Comparison of ENCODE assay signal across 8 cellular contexts in the genomic region with DNA sequence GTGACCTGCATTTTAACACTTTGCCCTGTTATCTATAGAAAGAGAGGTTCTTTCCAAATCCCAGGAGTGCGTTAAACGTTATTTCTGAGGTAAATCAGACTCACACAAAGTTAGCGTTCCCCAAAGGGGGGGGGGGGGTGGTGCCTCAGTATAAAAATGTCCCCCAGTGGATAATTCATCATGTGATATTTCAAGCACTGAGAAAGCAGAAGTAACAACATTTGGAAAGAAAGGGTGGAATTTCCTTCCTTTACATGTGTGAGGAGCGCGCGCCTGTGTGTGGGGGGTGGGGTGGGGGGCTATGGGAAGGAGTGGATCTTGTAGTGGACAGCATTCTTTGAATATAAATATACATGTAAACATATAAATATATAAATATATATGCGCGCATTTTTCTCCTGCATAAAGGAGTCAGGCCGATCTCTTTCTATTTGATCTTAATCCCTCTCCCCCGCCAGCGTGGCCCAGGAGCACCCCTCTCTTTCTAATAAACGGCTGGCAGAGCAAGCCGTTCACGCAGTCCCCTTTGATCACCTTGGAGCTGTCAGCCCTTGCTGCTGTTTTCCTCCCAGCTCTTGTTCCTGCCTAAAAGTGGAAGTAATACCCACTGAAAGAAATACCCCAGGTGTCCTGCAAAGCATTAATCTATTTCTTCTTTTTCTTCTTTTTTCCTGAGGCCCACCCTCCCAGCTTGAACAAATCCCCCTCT.
DNase-seq lines count a peak whose midpoint lies in the region; ATAC-seq and TF ChIP-seq lines count a peak whose summit lies in the region.

No MANE protein-coding gene starts in this region.

- peak overlapping the region; percentile 6 for H4K91ac ChIP-seq in mesenchymal stem cell (ENCODE audit: low read length)

- no peak overlapping the region for H3K23ac ChIP-seq in mesenchymal stem cell (ENCODE audit: low read length in 2 of 2)

- ATAC-seq in GM18502 (IDR thresholded peaks at IDR 0.05; ENCODE audit: poor library complexity, unreplicated experiment) (peak; percentile 29), HG03045 (IDR thresholded peaks at IDR 0.05; ENCODE audit: unreplicated experiment) (no peak)

- H3K18ac ChIP-seq in mesenchymal stem cell (ENCODE audit: low read depth in 1 of 2, low read length in 2 of 2): peak overlapping the region; percentile 68 to 81

- no peaks in the 10 kb centered on the region for H3K27me3 ChIP-seq in mesenchymal stem cell (ENCODE audit: control insufficient read depth in 1 of 2, insufficient read depth in 1 of 2, low read length in 2 of 2)
- H3K27me3 ChIP-seq in vagina: no peaks in the 10 kb centered on the region

- H3K9me3 ChIP-seq in mesenchymal stem cell (ENCODE audit: control insufficient read depth, low read length) (no peaks in the 10 kb centered on the region), vagina (no peaks in the 10 kb centered on the region)

- peak overlapping the region; percentile 83 for H3K9ac ChIP-seq in mesenchymal stem cell (ENCODE audit: low read length)

- H4K8ac ChIP-seq in mesenchymal stem cell (ENCODE audit: low read length): no peak overlapping the region

- no peak overlapping the region for H2AFZ ChIP-seq in mesenchymal stem cell (ENCODE audit: low read depth, low read length)

- peak overlapping the region; percentile 60 for H2BK5ac ChIP-seq in mesenchymal stem cell (ENCODE audit: low read depth, low read length, poor library complexity, severe bottlenecking)

- H3K4me2 ChIP-seq in mesenchymal stem cell (ENCODE audit: low read length, poor library complexity, severe bottlenecking): peak overlapping the region; percentile 88

- H3K4me3 ChIP-seq in NB4 (ENCODE audit: low read depth, low read length) (peak overlapping the region; percentile 81), mesenchymal stem cell (ENCODE audit: insufficient read depth in 1 of 2, low read depth in 1 of 2, low read length in 2 of 2) (peak overlapping the region; percentile 57 to 86), vagina (peak overlapping the region; percentile 47 to 48)

- 9% methylated on average over 11 of the region's 14 CpGs for WGBS in mesenchymal stem cell

- H3K4me1 ChIP-seq in mesenchymal stem cell (ENCODE audit: control insufficient read depth, insufficient read depth, low read depth, low read length) (peaks cover 1% of the 10 kb centered on the region), vagina (peaks cover 23% of the 10 kb centered on the region)

- H2BK12ac ChIP-seq in mesenchymal stem cell (ENCODE audit: low read length in 2 of 2): peak overlapping the region; percentile 33 to 51

- no peak overlapping the region for H2AK5ac ChIP-seq in mesenchymal stem cell (ENCODE audit: low read length, severe bottlenecking)

- H3K4ac ChIP-seq in mesenchymal stem cell (ENCODE audit: low read depth in 1 of 2, low read length in 2 of 2): peak overlapping the region; percentile 9 to 66

- H2BK15ac ChIP-seq in mesenchymal stem cell (ENCODE audit: low read depth, poor library complexity, severe bottlenecking): peak overlapping the region; percentile 73

- peak; percentile 90 for DNase-seq in NB4 (ENCODE audit: low read depth)
- peak; percentile 2 for DNase-seq in cerebellum (ENCODE audit: low spot score)
- no peak for DNase-seq in mesenchymal stem cell
- no peak for DNase-seq in vagina (ENCODE audit: extremely low spot score in 2 of 2)
- no peak for DNase-seq in SHP77 (lab: John Stamatoyannopoulos, UW)
- no peak for DNase-seq in globus pallidus (ENCODE audit: low spot score)

- H3K27ac ChIP-seq in mesenchymal stem cell (ENCODE audit: low read length, poor library complexity, severe bottlenecking) (peak overlapping the region; percentile 85), vagina (peak overlapping the region; percentile 72)

- peak overlapping the region; percentile 89 for H2BK120ac ChIP-seq in mesenchymal stem cell (ENCODE audit: low read depth, low read length)

- no peak overlapping the region for H3K14ac ChIP-seq in mesenchymal stem cell (ENCODE audit: low read length in 2 of 2)

- H3K79me1 ChIP-seq in mesenchymal stem cell (replicated peaks; ENCODE audit: low read length, poor library complexity, severe bottlenecking): no peaks in the 10 kb centered on the region

- TF ChIP-seq CTCF in NB4 (IDR thresholded peaks at IDR 0.05; ENCODE audit: low read depth, low read length) (no peak), vagina (IDR thresholded peaks at IDR 0.05) (no peak)

- intact Hi-C loops in vagina (cut with DNase I): no loop called here

- H3K36me3 ChIP-seq in mesenchymal stem cell (ENCODE audit: control insufficient read depth in 1 of 2, insufficient read depth in 2 of 2, low read depth in 1 of 2, low read length in 2 of 2): no peaks in the 10 kb centered on the region
- H3K36me3 ChIP-seq in vagina: no peaks in the 10 kb centered on the region

- TF ChIP-seq POLR2A in NB4 (IDR thresholded peaks at IDR 0.05; ENCODE audit: extremely low read depth, insufficient read length) (no peak), vagina (IDR thresholded peaks at IDR 0.05) (no peak)

Comparison
In these comparisons a context has a peak if more than half of its experiments do, and no peak if none do; other contexts are left out.
1. DNase-seq: peak in NB4 (single experiment) and cerebellum (single experiment); none in mesenchymal stem cell (single experiment), vagina (0 of 2), SHP77 (0 of 2) and globus pallidus (single experiment).
2. Peak in every context shown above with its lines, with median percentiles within 50 percentile points of each other: H3K4me3 ChIP-seq.